ENCODE assay signal across 8 cellular contexts in the genomic region with DNA sequence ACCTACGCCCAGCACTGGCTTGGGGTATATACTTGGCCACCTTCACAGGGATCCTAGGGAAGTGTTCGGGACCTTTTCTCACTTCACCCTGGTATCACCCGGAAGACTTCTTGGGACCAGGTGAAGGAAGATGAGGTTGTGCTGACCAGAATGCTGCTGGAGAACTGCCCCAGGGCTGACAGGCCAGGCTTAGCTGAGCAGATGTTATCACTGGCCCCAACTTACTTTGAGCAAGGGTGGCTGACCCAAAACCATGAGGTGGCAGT. TPM values are rescaled to one million over a fixed set of nuclear protein-coding genes. Genes with fewer than 3 reads are reported as not detected.
DNase-seq lines count a peak whose midpoint lies in the region; ATAC-seq and TF ChIP-seq lines count a peak whose summit lies in the region.

No MANE protein-coding gene starts in this region.

- TF ChIP-seq CTCF in 22Rv1 (IDR thresholded peaks at IDR 0.05): no peak
- no peak for TF ChIP-seq CTCF in HFFc6 (IDR thresholded peaks at IDR 0.05)
- no peak for TF ChIP-seq CTCF in nephron progenitor cell (IDR thresholded peaks at IDR 0.05)

- H3K4me3 Mint-ChIP-seq in HFFc6: peak overlapping the region; percentile 5; the same call in 1 of the 2 replicates
- peak overlapping the region; percentile 18 for H3K4me3 Mint-ChIP-seq in dendritic cell treated with granulocyte-macrophage colony-stimulating factor and Interleukin-4, amounts not matched to agents 40 ng/mL and 50 ng/mL, for 4 days
- H3K4me3 Mint-ChIP-seq in nephron progenitor cell: no peak overlapping the region

- peak overlapping the region; percentile 68 for H3K27ac Mint-ChIP-seq in HFFc6
- peak overlapping the region; percentile 99 for H3K27ac Mint-ChIP-seq in dendritic cell treated with granulocyte-macrophage colony-stimulating factor and Interleukin-4, amounts not matched to agents 40 ng/mL and 50 ng/mL, for 4 days
- H3K27ac Mint-ChIP-seq in nephron progenitor cell: peak overlapping the region; percentile 90

- no peak for ATAC-seq in HG03432 (IDR thresholded peaks at IDR 0.05; ENCODE audit: unreplicated experiment)

- intact Hi-C loops in dendritic cell treated with granulocyte-macrophage colony-stimulating factor and Interleukin-4, amounts not matched to agents 40 ng/mL and 50 ng/mL, for 4 days (cut with micrococcal nuclease): no loop called here

- DNase-seq in HFFc6 (no peak), nephron progenitor cell (no peak), OCI-M2 (lab: John Stamatoyannopoulos, UW; ENCODE audit: unreplicated experiment) (no peak), NCI-H1092 treated with DMSO at 0.1 percent for 48 hours (lab: John Stamatoyannopoulos, UW) (no peak), DMS53 treated with DMSO at 0.1 percent for 48 hours (lab: John Stamatoyannopoulos, UW; ENCODE audit: unreplicated experiment) (no peak)

- H3K4me1 Mint-ChIP-seq in HFFc6 (ENCODE audit: low read depth) (peaks cover 45% of the 10 kb centered on the region), nephron progenitor cell (peaks cover 20% of the 10 kb centered on the region)
- H3K4me1 Mint-ChIP-seq in dendritic cell treated with granulocyte-macrophage colony-stimulating factor and Interleukin-4, amounts not matched to agents 40 ng/mL and 50 ng/mL, for 4 days (ENCODE audit: low read depth): peaks cover 63% of the 10 kb centered on the region

- H3K27ac ChIP-seq in 22Rv1: peak overlapping the region; percentile 25; the same call in 1 of the 2 replicates

- H3K27me3 Mint-ChIP-seq in HFFc6 (ENCODE audit: insufficient read depth): peaks cover 21% of the 10 kb centered on the region
- H3K27me3 Mint-ChIP-seq in dendritic cell treated with granulocyte-macrophage colony-stimulating factor and Interleukin-4, amounts not matched to agents 40 ng/mL and 50 ng/mL, for 4 days: no peaks in the 10 kb centered on the region
- H3K27me3 Mint-ChIP-seq in nephron progenitor cell (ENCODE audit: low read depth, poor library complexity): peaks cover 8% of the 10 kb centered on the region

- H3K9me3 Mint-ChIP-seq in HFFc6 (no peaks in the 10 kb centered on the region), nephron progenitor cell (no peaks in the 10 kb centered on the region)
- H3K9me3 Mint-ChIP-seq in dendritic cell treated with granulocyte-macrophage colony-stimulating factor and Interleukin-4, amounts not matched to agents 40 ng/mL and 50 ng/mL, for 4 days: no peaks in the 10 kb centered on the region

- H3K36me3 Mint-ChIP-seq in HFFc6 (ENCODE audit: low read depth) (peaks cover 42% of the 10 kb centered on the region), nephron progenitor cell (ENCODE audit: low read depth) (peaks cover 37% of the 10 kb centered on the region)
- peaks cover 100% of the 10 kb centered on the region for H3K36me3 Mint-ChIP-seq in dendritic cell treated with granulocyte-macrophage colony-stimulating factor and Interleukin-4, amounts not matched to agents 40 ng/mL and 50 ng/mL, for 4 days (ENCODE audit: low read depth)

RNA-seq across cellular contexts. Expression of a gene that starts 4.5 kb away (rescaled TPM):
- 1,000 to 10,000 TPM; 2,192 to 2,832 (median 2,637) TPM for total RNA-seq in HFFc6 (2021; fragmentation: NEBNext Ultra II Directional; extraction: Animal tissue kit (Norgen Biotek cat#: 25700))

RNA-seq across cellular contexts. Expression of a gene that starts 12.8 kb away (rescaled TPM):
- 1 to 10 TPM in 5 of 6 experiments, under 1 TPM in 1; 0.92 to 2.0 (median 1.9) TPM for total RNA-seq in HFFc6 (2021; fragmentation: NEBNext Ultra II Directional; extraction: Animal tissue kit (Norgen Biotek cat#: 25700))

RNA-seq across cellular contexts. Expression of a gene that starts 45.6 kb away (rescaled TPM):
- 1 to 10 TPM; 5.3 to 8.8 (median 7.9) TPM for total RNA-seq in HFFc6 (2021; fragmentation: NEBNext Ultra II Directional; extraction: Animal tissue kit (Norgen Biotek cat#: 25700))
